In genomic region chr1:219954052-219954451, GRCh38 we compare ENCODE assay signal across 38 cellular contexts. TPM values are rescaled to one million over a fixed set of nuclear protein-coding genes. Genes with fewer than 3 reads are reported as not detected.
"Had no signal": no experiment of that assay in that cellular context is flagged by ENCODE, and none has a peak within 500 bp of the region (broad histone marks: within the 10 kb centered on the region; RNA-seq: fewer than 3 reads in every experiment).

No MANE protein-coding gene starts in this region.

- H3K27me3 Mint-ChIP-seq: activated CD4-positive, alpha-beta T cell treated with anti-CD3 and anti-CD28 coated beads for 36 hours; activated naive CD4-positive, alpha-beta T cell treated with anti-CD3 and anti-CD28 coated beads, Interleukin-2, amount 50 U/mL, for 24 hours; activated T-cell treated with anti-CD3 and anti-CD28 coated beads, Interleukin-2, amount 50 U/mL, for 24 hours; brain; central memory CD8-positive, alpha-beta T cell had no signal

- H3K4me1 ChIP-seq: ascending aorta had no signal

- ATAC-seq: activated CD4-positive, alpha-beta T cell treated with anti-CD3 and anti-CD28 coated beads for 36 hours; activated CD8-positive, alpha-beta memory T cell treated with anti-CD3 and anti-CD28 coated beads, Interleukin-2, amount 10 ng/mL, durations not matched to agents 7 days and 5 days; activated CD8-positive, alpha-beta T cell treated with anti-CD3 and anti-CD28 coated beads, Interleukin-2, amount 10 ng/mL, durations not matched to agents 7 days and 5 days; activated naive CD8-positive, alpha-beta T cell treated with anti-CD3 and anti-CD28 coated beads, Interleukin-2, amount 50 U/mL, for 24 hours had no signal

- H3K4me3 Mint-ChIP-seq: activated B cell treated with CpG ODN at 0.5 μM for 24 hours; activated CD4-positive, alpha-beta memory T cell treated with anti-CD3 and anti-CD28 coated beads, Interleukin-2, amount 10 ng/mL, durations not matched to agents 7 days and 5 days; activated CD4-positive, alpha-beta T cell treated with anti-CD3 and anti-CD28 coated beads for 36 hours; activated CD4-positive, alpha-beta T cell treated with anti-CD3 and anti-CD28 coated beads, Interleukin-2, amount 10 ng/mL, durations not matched to agents 7 days and 5 days; activated CD8-positive, alpha-beta memory T cell treated with anti-CD3 and anti-CD28 coated beads, Interleukin-2, amount 10 ng/mL, durations not matched to agents 7 days and 5 days; activated CD8-positive, alpha-beta T cell treated with anti-CD3 and anti-CD28 coated beads, Interleukin-2, amount 10 ng/mL, durations not matched to agents 7 days and 5 days; activated naive CD4-positive, alpha-beta T cell treated with anti-CD3 and anti-CD28 coated beads, Interleukin-2, amount 10 ng/mL, durations not matched to agents 7 days and 5 days; activated naive CD4-positive, alpha-beta T cell treated with anti-CD3 and anti-CD28 coated beads, Interleukin-2, amount 50 U/mL, for 24 hours; activated naive CD8-positive, alpha-beta T cell; activated naive CD8-positive, alpha-beta T cell treated with anti-CD3 and anti-CD28 coated beads, Interleukin-2, amount 10 ng/mL, durations not matched to agents 7 days and 5 days; activated naive CD8-positive, alpha-beta T cell treated with anti-CD3 and anti-CD28 coated beads, Interleukin-2, amount 50 U/mL, for 24 hours; activated T-cell treated with anti-CD3 and anti-CD28 coated beads, Interleukin-2, amount 50 U/mL, for 24 hours; brain; central memory CD8-positive, alpha-beta T cell; T-helper 1 cell treated with Interleukin-12 subunit alpha and Interleukin-12 subunit beta and Interleukin-4 antibody, amounts not matched to agents 30 μg/mL and 1 μg/mL, for 36 hours; T-helper 2 cell treated with Interferon-gamma antibody and Interleukin-4, amounts not matched to agents 5 μg/mL and 100 μg/mL, for 36 hours had no signal

- DNase-seq: activated B cell treated with CpG ODN at 0.5 μM for 24 hours; activated CD4-positive, alpha-beta memory T cell treated with anti-CD3 and anti-CD28 coated beads, Interleukin-2, amount 10 ng/mL, durations not matched to agents 7 days and 5 days; activated CD4-positive, alpha-beta T cell treated with anti-CD3 and anti-CD28 coated beads for 1 hour; activated CD4-positive, alpha-beta T cell treated with anti-CD3 and anti-CD28 coated beads for 36 hours; activated CD4-positive, alpha-beta T cell treated with anti-CD3 and anti-CD28 coated beads for 48 hours; activated CD4-positive, alpha-beta T cell treated with anti-CD3 and anti-CD28 coated beads, Interleukin-2, amount 10 ng/mL, durations not matched to agents 7 days and 5 days; activated CD4-positive, alpha-beta T cell treated with anti-CD3 and anti-CD28 coated beads, Interleukin-2, amount 50 U/mL, for 48 hours; activated CD8-positive, alpha-beta memory T cell treated with anti-CD3 and anti-CD28 coated beads for 24 hours; activated CD8-positive, alpha-beta memory T cell treated with anti-CD3 and anti-CD28 coated beads, Interleukin-2, amount 10 ng/mL, durations not matched to agents 7 days and 5 days; activated CD8-positive, alpha-beta memory T cell treated with anti-CD3 and anti-CD28 coated beads, Interleukin-2, amount 50 U/mL, for 48 hours; activated CD8-positive, alpha-beta T cell treated with anti-CD3 and anti-CD28 coated beads, Interleukin-2, amount 10 ng/mL, durations not matched to agents 7 days and 5 days; activated effector memory CD4-positive, alpha-beta T cell treated with Interleukin-2 at 50 U/mL for 16 hours; activated gamma-delta T cell; activated naive CD4-positive, alpha-beta T cell treated with anti-CD3 and anti-CD28 coated beads, Interleukin-2, amount 10 ng/mL, durations not matched to agents 7 days and 5 days; activated naive CD4-positive, alpha-beta T cell treated with Interleukin-2 at 50 U/mL for 16 hours; activated naive CD8-positive, alpha-beta T cell treated with anti-CD3 and anti-CD28 coated beads, Interleukin-2, amount 10 ng/mL, durations not matched to agents 7 days and 5 days; activated naive CD8-positive, alpha-beta T cell treated with anti-CD3 and anti-CD28 coated beads, Interleukin-2, amount 50 U/mL, for 24 hours; activated T-cell treated with anti-CD3 and anti-CD28 coated beads, Interleukin-2, amount 50 U/mL, for 24 hours; activated T-cell treated with anti-CD3 and anti-CD28 coated beads, Interleukin-2, amount 50 U/mL, for 48 hours; amygdala; anterior cingulate cortex; caudate nucleus; cerebellar nuclear complex; T-helper 2 cell; T-helper 9 cell had no signal

- H3K4me1 Mint-ChIP-seq: activated B cell treated with CpG ODN at 0.5 μM for 24 hours; activated CD4-positive, alpha-beta memory T cell treated with anti-CD3 and anti-CD28 coated beads, Interleukin-2, amount 10 ng/mL, durations not matched to agents 7 days and 5 days; activated CD4-positive, alpha-beta T cell treated with anti-CD3 and anti-CD28 coated beads for 36 hours; activated CD4-positive, alpha-beta T cell treated with anti-CD3 and anti-CD28 coated beads, Interleukin-2, amount 10 ng/mL, durations not matched to agents 7 days and 5 days; activated CD8-positive, alpha-beta memory T cell treated with anti-CD3 and anti-CD28 coated beads, Interleukin-2, amount 10 ng/mL, durations not matched to agents 7 days and 5 days; activated naive CD4-positive, alpha-beta T cell treated with anti-CD3 and anti-CD28 coated beads, Interleukin-2, amount 10 ng/mL, durations not matched to agents 7 days and 5 days; activated naive CD4-positive, alpha-beta T cell treated with anti-CD3 and anti-CD28 coated beads, Interleukin-2, amount 50 U/mL, for 24 hours; activated naive CD8-positive, alpha-beta T cell treated with anti-CD3 and anti-CD28 coated beads, Interleukin-2, amount 10 ng/mL, durations not matched to agents 7 days and 5 days; activated naive CD8-positive, alpha-beta T cell treated with anti-CD3 and anti-CD28 coated beads, Interleukin-2, amount 50 U/mL, for 24 hours; brain; central memory CD8-positive, alpha-beta T cell had no signal

- H3K36me3 ChIP-seq: ascending aorta, cardiac muscle cell had no signal

- FAIRE-seq: bronchial epithelial cell, TTC549 had no signal

- H3K36me3 Mint-ChIP-seq: activated CD8-positive, alpha-beta memory T cell treated with anti-CD3 and anti-CD28 coated beads, Interleukin-2, amount 10 ng/mL, durations not matched to agents 7 days and 5 days; activated naive CD4-positive, alpha-beta T cell treated with anti-CD3 and anti-CD28 coated beads, Interleukin-2, amount 10 ng/mL, durations not matched to agents 7 days and 5 days; activated naive CD4-positive, alpha-beta T cell treated with anti-CD3 and anti-CD28 coated beads, Interleukin-2, amount 50 U/mL, for 24 hours; activated naive CD8-positive, alpha-beta T cell; activated naive CD8-positive, alpha-beta T cell treated with anti-CD3 and anti-CD28 coated beads, Interleukin-2, amount 10 ng/mL, durations not matched to agents 7 days and 5 days; brain had no signal

- H3K27ac ChIP-seq: ascending aorta, cardiac muscle cell, VCaP had no signal

- H3K9me3 Mint-ChIP-seq: activated B cell treated with CpG ODN at 0.5 μM for 24 hours; activated CD4-positive, alpha-beta memory T cell treated with anti-CD3 and anti-CD28 coated beads, Interleukin-2, amount 10 ng/mL, durations not matched to agents 7 days and 5 days; activated CD4-positive, alpha-beta T cell treated with anti-CD3 and anti-CD28 coated beads, Interleukin-2, amount 10 ng/mL, durations not matched to agents 7 days and 5 days; activated naive CD4-positive, alpha-beta T cell treated with anti-CD3 and anti-CD28 coated beads, Interleukin-2, amount 10 ng/mL, durations not matched to agents 7 days and 5 days; activated naive CD4-positive, alpha-beta T cell treated with anti-CD3 and anti-CD28 coated beads, Interleukin-2, amount 50 U/mL, for 24 hours; activated naive CD8-positive, alpha-beta T cell treated with anti-CD3 and anti-CD28 coated beads, Interleukin-2, amount 10 ng/mL, durations not matched to agents 7 days and 5 days; activated naive CD8-positive, alpha-beta T cell treated with anti-CD3 and anti-CD28 coated beads, Interleukin-2, amount 50 U/mL, for 24 hours; activated T-cell treated with anti-CD3 and anti-CD28 coated beads, Interleukin-2, amount 50 U/mL, for 24 hours; activated T-helper 2 cell treated with anti-CD3 and anti-CD28 coated beads, Interferon-gamma antibody, Interleukin-2, Interleukin-4, amounts not matched to agents 10 μg/mL and 5 μg/mL and 100 μg/mL, durations not matched to agents 14 hours and 24 hours and 36 hours; central memory CD8-positive, alpha-beta T cell; T-helper 1 cell treated with Interleukin-12 subunit alpha and Interleukin-12 subunit beta and Interleukin-4 antibody, amounts not matched to agents 30 μg/mL and 1 μg/mL, for 36 hours; T-helper 2 cell treated with Interferon-gamma antibody and Interleukin-4, amounts not matched to agents 5 μg/mL and 100 μg/mL, for 36 hours had no signal

- H3K9me3 ChIP-seq: ascending aorta had no signal

- H3K27ac Mint-ChIP-seq: activated B cell treated with CpG ODN at 0.5 μM for 24 hours; activated CD4-positive, alpha-beta memory T cell treated with anti-CD3 and anti-CD28 coated beads, Interleukin-2, amount 10 ng/mL, durations not matched to agents 7 days and 5 days; activated CD4-positive, alpha-beta T cell treated with anti-CD3 and anti-CD28 coated beads for 36 hours; activated CD4-positive, alpha-beta T cell treated with anti-CD3 and anti-CD28 coated beads, Interleukin-2, amount 10 ng/mL, durations not matched to agents 7 days and 5 days; activated CD8-positive, alpha-beta memory T cell treated with anti-CD3 and anti-CD28 coated beads, Interleukin-2, amount 10 ng/mL, durations not matched to agents 7 days and 5 days; activated CD8-positive, alpha-beta T cell treated with anti-CD3 and anti-CD28 coated beads, Interleukin-2, amount 10 ng/mL, durations not matched to agents 7 days and 5 days; activated naive CD4-positive, alpha-beta T cell treated with anti-CD3 and anti-CD28 coated beads, Interleukin-2, amount 10 ng/mL, durations not matched to agents 7 days and 5 days; activated naive CD4-positive, alpha-beta T cell treated with anti-CD3 and anti-CD28 coated beads, Interleukin-2, amount 50 U/mL, for 24 hours; activated naive CD8-positive, alpha-beta T cell; activated naive CD8-positive, alpha-beta T cell treated with anti-CD3 and anti-CD28 coated beads, Interleukin-2, amount 10 ng/mL, durations not matched to agents 7 days and 5 days; activated naive CD8-positive, alpha-beta T cell treated with anti-CD3 and anti-CD28 coated beads, Interleukin-2, amount 50 U/mL, for 24 hours; activated T-cell treated with anti-CD3 and anti-CD28 coated beads, Interleukin-2, amount 50 U/mL, for 24 hours; activated T-helper 2 cell treated with anti-CD3 and anti-CD28 coated beads, Interferon-gamma antibody, Interleukin-2, Interleukin-4, amounts not matched to agents 10 μg/mL and 5 μg/mL and 100 μg/mL, durations not matched to agents 14 hours and 24 hours and 36 hours; brain; T-helper 1 cell treated with Interleukin-12 subunit alpha and Interleukin-12 subunit beta and Interleukin-4 antibody, amounts not matched to agents 30 μg/mL and 1 μg/mL, for 36 hours; T-helper 2 cell treated with Interferon-gamma antibody and Interleukin-4, amounts not matched to agents 5 μg/mL and 100 μg/mL, for 36 hours had no signal

- H3K4me3 ChIP-seq: ascending aorta, cardiac muscle cell had no signal

- H3K27me3 ChIP-seq: ascending aorta had no signal

RNA-seq across cellular contexts. Expression of gene SLC30A10, which starts 25.7 kb away (rescaled TPM):
- total RNA-seq: activated CD4-positive, alpha-beta memory T cell treated with anti-CD3 and anti-CD28 coated beads, Interleukin-2, amount 10 ng/mL, durations not matched to agents 7 days and 5 days; activated CD4-positive, alpha-beta T cell treated with anti-CD3 and anti-CD28 coated beads for 36 hours; activated CD4-positive, alpha-beta T cell treated with anti-CD3 and anti-CD28 coated beads, Interleukin-2, amount 10 ng/mL, durations not matched to agents 7 days and 5 days; activated CD8-positive, alpha-beta memory T cell treated with anti-CD3 and anti-CD28 coated beads, Interleukin-2, amount 10 ng/mL, durations not matched to agents 7 days and 5 days; activated CD8-positive, alpha-beta T cell treated with anti-CD3 and anti-CD28 coated beads, Interleukin-2, amount 10 ng/mL, durations not matched to agents 7 days and 5 days; activated naive CD8-positive, alpha-beta T cell treated with anti-CD3 and anti-CD28 coated beads, Interleukin-2, amount 10 ng/mL, durations not matched to agents 7 days and 5 days; activated T-helper 2 cell treated with anti-CD3 and anti-CD28 coated beads, Interferon-gamma antibody, Interleukin-2, Interleukin-4, amounts not matched to agents 10 μg/mL and 5 μg/mL and 100 μg/mL, durations not matched to agents 14 hours and 24 hours and 36 hours; ascending aorta; bronchial epithelial cell; chondrocyte had no signal
